ENCODE assay signal across 24 cellular contexts in the genomic region with DNA sequence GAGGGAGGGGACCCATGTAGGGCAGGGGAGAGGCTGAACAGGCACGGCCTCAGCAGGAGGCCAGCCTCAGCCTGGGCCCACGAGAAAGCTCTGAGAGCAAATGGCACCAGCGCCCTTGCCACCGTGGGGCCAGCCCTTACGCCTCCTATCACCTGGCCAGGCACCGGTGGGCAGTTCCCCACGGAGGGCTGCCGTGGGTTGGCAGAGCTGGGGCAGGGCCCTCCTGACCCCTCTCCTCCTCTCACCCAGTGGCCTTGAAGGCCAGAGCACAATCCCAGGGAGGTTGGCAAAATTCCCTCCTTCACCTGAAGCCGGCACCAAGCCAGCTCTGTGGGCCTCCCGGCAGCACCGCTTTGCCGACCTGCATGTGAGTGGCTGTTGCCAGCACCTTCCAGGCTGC. TPM values are rescaled to one million over a fixed set of nuclear protein-coding genes. Genes with fewer than 3 reads are reported as not detected.
"Had no signal": no experiment of that assay in that cellular context is flagged by ENCODE, and none has a peak within 500 bp of the region (broad histone marks: within the 10 kb centered on the region; RNA-seq: fewer than 3 reads in every experiment).

No MANE protein-coding gene starts in this region.

- H3K36me3 ChIP-seq: adrenal gland, breast epithelium, MG63 had no signal

- H3K36me3 Mint-ChIP-seq: activated CD4-positive, alpha-beta memory T cell treated with anti-CD3 and anti-CD28 coated beads for 36 hours had no signal

- H3K27ac ChIP-seq: adrenal gland, breast epithelium, PC-9 had no signal

- H3K27me3 Mint-ChIP-seq: activated CD4-positive, alpha-beta T cell treated with anti-CD3 and anti-CD28 coated beads, Interleukin-2, amount 10 ng/mL, durations not matched to agents 7 days and 5 days had no signal

- H3K4me3 Mint-ChIP-seq: activated CD4-positive, alpha-beta memory T cell treated with anti-CD3 and anti-CD28 coated beads for 36 hours; activated CD4-positive, alpha-beta T cell treated with anti-CD3 and anti-CD28 coated beads, Interleukin-2, amount 10 ng/mL, durations not matched to agents 7 days and 5 days; activated naive CD8-positive, alpha-beta T cell treated with anti-CD3 and anti-CD28 coated beads, Interleukin-2, amount 10 ng/mL, durations not matched to agents 7 days and 5 days; T-cell had no signal

- ATAC-seq: T-cell had no signal

- H3K27ac Mint-ChIP-seq: activated CD4-positive, alpha-beta memory T cell treated with anti-CD3 and anti-CD28 coated beads for 36 hours; activated CD4-positive, alpha-beta T cell treated with anti-CD3 and anti-CD28 coated beads, Interleukin-2, amount 10 ng/mL, durations not matched to agents 7 days and 5 days; activated naive CD8-positive, alpha-beta T cell treated with anti-CD3 and anti-CD28 coated beads, Interleukin-2, amount 10 ng/mL, durations not matched to agents 7 days and 5 days; T-cell had no signal

- H3K27me3 ChIP-seq: adrenal gland had no signal

- H3K4me2 ChIP-seq: PC-9 had no signal

- H2AFZ ChIP-seq: PC-9 had no signal

- H3K4me1 Mint-ChIP-seq: activated CD4-positive, alpha-beta T cell treated with anti-CD3 and anti-CD28 coated beads, Interleukin-2, amount 10 ng/mL, durations not matched to agents 7 days and 5 days; activated naive CD8-positive, alpha-beta T cell treated with anti-CD3 and anti-CD28 coated beads, Interleukin-2, amount 10 ng/mL, durations not matched to agents 7 days and 5 days; T-cell had no signal

- DNase-seq: activated CD4-positive, alpha-beta memory T cell treated with anti-CD3 and anti-CD28 coated beads for 36 hours; activated CD4-positive, alpha-beta T cell treated with anti-CD3 and anti-CD28 coated beads, Interleukin-2, amount 10 ng/mL, durations not matched to agents 7 days and 5 days; activated CD4-positive, CD25-positive, alpha-beta regulatory T cell; activated naive CD4-positive, alpha-beta T cell treated with anti-CD3 and anti-CD28 coated beads, Interleukin-2, amount 50 U/mL, for 16 hours; activated naive CD8-positive, alpha-beta T cell treated with anti-CD3 and anti-CD28 coated beads, Interleukin-2, amount 10 ng/mL, durations not matched to agents 7 days and 5 days; activated T-cell treated with anti-CD3 and anti-CD28 coated beads, Interleukin-2, amount 50 U/mL, for 1 hour; adrenal gland; anterior cingulate cortex; MG63; MV-4-11; NCI-H1092 treated with DMSO at 0.1 percent for 48 hours; NCI-H1417 treated with DMSO at 0.1 percent for 48 hours; NCI-H2029; NCI-H2107; NCI-H226; NCI-H510A; NCI-H526 treated with DMSO at 0.1 percent for 48 hours; NCI-H82; PC-9; SIG-M5; T-cell; T-helper 2 cell; T1000 had no signal

- H3K4me1 ChIP-seq: adrenal gland, breast epithelium had no signal

- H3K4me3 ChIP-seq: adrenal gland, breast epithelium, MG63, PC-9 had no signal

RNA-seq across cellular contexts. Expression of gene ENPP7, which starts 53.1 kb away (rescaled TPM):
- total RNA-seq: activated CD4-positive, alpha-beta T cell treated with anti-CD3 and anti-CD28 coated beads, Interleukin-2, amount 10 ng/mL, durations not matched to agents 7 days and 5 days; adrenal gland; breast epithelium; PC-9 had no signal
